Comparison of ENCODE assay signal across 13 cellular contexts in genomic region chr9:133703571-133704399, GRCh38. TPM values are rescaled to one million over a fixed set of nuclear protein-coding genes. Genes with fewer than 3 reads are reported as not detected.
DNase-seq lines count a peak whose midpoint lies in the region; TF ChIP-seq lines count a peak whose summit lies in the region.
"Had no signal": no experiment of that assay in that cellular context is flagged by ENCODE, and none has a peak within 500 bp of the region (broad histone marks: within the 10 kb centered on the region; RNA-seq: fewer than 3 reads in every experiment).

No MANE protein-coding gene starts in this region.

- H3K4me1 ChIP-seq in trophoblast cell (ENCODE audit: control insufficient read depth in 1 of 2, insufficient read depth in 2 of 2, low read length in 2 of 2): no peaks in the 10 kb centered on the region

- no peak overlapping the region for H3K9ac ChIP-seq in trophoblast cell (ENCODE audit: low read length)

- H3K9me3 Mint-ChIP-seq in activated CD4-positive, alpha-beta T cell treated with anti-CD3 and anti-CD28 coated beads, Interleukin-2, amount 10 ng/mL, durations not matched to agents 7 days and 5 days: no peaks in the 10 kb centered on the region
- H3K9me3 Mint-ChIP-seq in nephron progenitor cell: peaks cover 1% of the 10 kb centered on the region

- no peak overlapping the region for H3K18ac ChIP-seq in trophoblast cell (ENCODE audit: low read length)

- POLR2A ChIA-PET in activated CD4-positive, alpha-beta T cell treated with anti-CD3 and anti-CD28 coated beads, Interleukin-2, amount 10 ng/mL, durations not matched to agents 7 days and 5 days (lab: Charles Lee): no interaction called here

- no CpG with 5 or more reads among the region's 21 CpGs for WGBS in trophoblast cell (ENCODE audit: extremely low coverage, insufficient coverage, insufficient read length)

- no peaks in the 10 kb centered on the region for H3K36me3 ChIP-seq in trophoblast cell (ENCODE audit: control insufficient read depth in 1 of 2, insufficient read depth in 2 of 2, low read length in 2 of 2)

- H4K91ac ChIP-seq in trophoblast cell (ENCODE audit: low read depth, low read length): no peak overlapping the region

- no peak overlapping the region for H4K12ac ChIP-seq in trophoblast cell (ENCODE audit: low read depth, low read length)

- H3K23ac ChIP-seq in trophoblast cell (ENCODE audit: low read length): no peak overlapping the region

- no peak overlapping the region for H2AK5ac ChIP-seq in trophoblast cell (ENCODE audit: low read length)

- no peak overlapping the region for H2AFZ ChIP-seq in trophoblast cell (ENCODE audit: insufficient read depth, low read length, poor library complexity)

- peaks cover 2% of the 10 kb centered on the region for H3K36me3 Mint-ChIP-seq in activated CD4-positive, alpha-beta T cell treated with anti-CD3 and anti-CD28 coated beads, Interleukin-2, amount 10 ng/mL, durations not matched to agents 7 days and 5 days (ENCODE audit: low read depth)
- H3K36me3 Mint-ChIP-seq in nephron progenitor cell (ENCODE audit: low read depth): peaks cover 6% of the 10 kb centered on the region

- DNase-seq in activated CD4-positive, alpha-beta T cell treated with anti-CD3 and anti-CD28 coated beads, Interleukin-2, amount 10 ng/mL, durations not matched to agents 7 days and 5 days: no peak
- no peak for DNase-seq in activated CD4-positive, alpha-beta T cell treated with anti-CD3 and anti-CD28 coated beads for 1 hour
- DNase-seq in NCI-H1105 treated with DMSO at 0.1 percent for 48 hours (lab: John Stamatoyannopoulos, UW) (peak; percentile 93), SW480 (ENCODE audit: low spot score) (peak; percentile 13), nephron progenitor cell (peak; percentile 27), trophoblast cell (no peak), ACHN (no peak), SKM-1 treated with dmso at 0.1 percent for 144 hours (lab: John Stamatoyannopoulos, UW; ENCODE audit: unreplicated experiment) (no peak)
- DNase-seq: GF-D8; NCI-H226; stimulated activated CD4-positive, alpha-beta T cell treated with anti-CD3 and anti-CD28 coated beads, Interleukin-15, amount 100 ng/mL, for 24 hours had no signal

- H3K27me3 Mint-ChIP-seq in activated CD4-positive, alpha-beta T cell treated with anti-CD3 and anti-CD28 coated beads, Interleukin-2, amount 10 ng/mL, durations not matched to agents 7 days and 5 days: no peaks in the 10 kb centered on the region
- no peaks in the 10 kb centered on the region for H3K27me3 Mint-ChIP-seq in nephron progenitor cell (ENCODE audit: low read depth, poor library complexity)

- no peak overlapping the region for H3K14ac ChIP-seq in trophoblast cell (ENCODE audit: low read length)

- no peak overlapping the region for H3K27ac ChIP-seq in trophoblast cell (ENCODE audit: low read depth, low read length)
- H3K27ac ChIP-seq: SK-N-MC had no signal

- CTCF ChIA-PET in activated CD4-positive, alpha-beta T cell treated with anti-CD3 and anti-CD28 coated beads, Interleukin-2, amount 10 ng/mL, durations not matched to agents 7 days and 5 days (lab: Charles Lee): interaction anchor here (1.4 kb wide), 1 partner anchor 28 kb away, joined by 3 read pairs; no protein-coding TSS in a partner anchor

- peak overlapping the region; percentile 54 for H3K27ac Mint-ChIP-seq in activated CD4-positive, alpha-beta T cell treated with anti-CD3 and anti-CD28 coated beads, Interleukin-2, amount 10 ng/mL, durations not matched to agents 7 days and 5 days
- no peak overlapping the region for H3K27ac Mint-ChIP-seq in nephron progenitor cell
- H3K27ac Mint-ChIP-seq: IgD-negative memory B cell had no signal

- no peak overlapping the region for H2BK12ac ChIP-seq in trophoblast cell (ENCODE audit: low read length)

- H3K4me2 ChIP-seq in trophoblast cell (ENCODE audit: low read length): no peak overlapping the region

- no peaks in the 10 kb centered on the region for H3K9me3 ChIP-seq in trophoblast cell (ENCODE audit: insufficient read depth, low read depth, low read length)

- H3K4ac ChIP-seq in trophoblast cell (ENCODE audit: low read depth, low read length): no peak overlapping the region

- no peak overlapping the region for H3K4me3 ChIP-seq in trophoblast cell (ENCODE audit: low read depth, low read length)
- H3K4me3 ChIP-seq: SK-N-MC had no signal

- no peaks in the 10 kb centered on the region for H3K79me1 ChIP-seq in trophoblast cell (ENCODE audit: low read length)

- no peak overlapping the region for H4K8ac ChIP-seq in trophoblast cell (ENCODE audit: low read depth, low read length)

- in situ Hi-C loops in ACHN (cut with HindIII; ENCODE audit: low pct_ligation_motif_present, low pct_unique_long_range_greater_than_20kb, low sequenced_read_pairs): no loop called here

- H3K79me2 ChIP-seq in trophoblast cell (ENCODE audit: control insufficient read depth, insufficient read depth, low read length, poor library complexity): no peaks in the 10 kb centered on the region

- no peak overlapping the region for H3K4me3 Mint-ChIP-seq in activated CD4-positive, alpha-beta T cell treated with anti-CD3 and anti-CD28 coated beads, Interleukin-2, amount 10 ng/mL, durations not matched to agents 7 days and 5 days
- no peak overlapping the region for H3K4me3 Mint-ChIP-seq in nephron progenitor cell
- H3K4me3 Mint-ChIP-seq: IgD-negative memory B cell had no signal

- H2BK5ac ChIP-seq in trophoblast cell (ENCODE audit: low read depth, low read length, poor library complexity): no peak overlapping the region

- H2BK120ac ChIP-seq in trophoblast cell (ENCODE audit: insufficient read depth, low read length, poor library complexity): no peak overlapping the region

- TF ChIP-seq CTCF in nephron progenitor cell (IDR thresholded peaks at IDR 0.05): no peak

- peaks cover 35% of the 10 kb centered on the region for H3K4me1 Mint-ChIP-seq in activated CD4-positive, alpha-beta T cell treated with anti-CD3 and anti-CD28 coated beads, Interleukin-2, amount 10 ng/mL, durations not matched to agents 7 days and 5 days
- H3K4me1 Mint-ChIP-seq in nephron progenitor cell: peaks cover 62% of the 10 kb centered on the region

- no peaks in the 10 kb centered on the region for H3K27me3 ChIP-seq in trophoblast cell (ENCODE audit: insufficient read depth, low read length)

RNA-seq across cellular contexts. Expression of gene SARDH, which starts 34.4 kb away (rescaled TPM):
- total RNA-seq in activated CD4-positive, alpha-beta T cell treated with anti-CD3 and anti-CD28 coated beads, Interleukin-2, amount 10 ng/mL, durations not matched to agents 7 days and 5 days: 1 to 10 TPM; 1.9 TPM
- polyA plus RNA-seq in trophoblast cell (2013): 0.88 and 0.90 TPM in 2 replicates

Comparison
In these comparisons a context has a peak if more than half of its experiments do, and no peak if none do; other contexts are left out.
1. DNase-seq: peak in NCI-H1105 treated with DMSO at 0.1 percent for 48 hours (single experiment), SW480 (single experiment) and nephron progenitor cell (single experiment); none in activated CD4-positive, alpha-beta T cell treated with anti-CD3 and anti-CD28 coated beads, Interleukin-2, amount 10 ng/mL, durations not matched to agents 7 days and 5 days (single experiment), activated CD4-positive, alpha-beta T cell treated with anti-CD3 and anti-CD28 coated beads for 1 hour (single experiment), trophoblast cell (0 of 2), ACHN (single experiment) and SKM-1 treated with dmso at 0.1 percent for 144 hours (single experiment).